ENCODE assay signal across 17 cellular contexts in the genomic region with DNA sequence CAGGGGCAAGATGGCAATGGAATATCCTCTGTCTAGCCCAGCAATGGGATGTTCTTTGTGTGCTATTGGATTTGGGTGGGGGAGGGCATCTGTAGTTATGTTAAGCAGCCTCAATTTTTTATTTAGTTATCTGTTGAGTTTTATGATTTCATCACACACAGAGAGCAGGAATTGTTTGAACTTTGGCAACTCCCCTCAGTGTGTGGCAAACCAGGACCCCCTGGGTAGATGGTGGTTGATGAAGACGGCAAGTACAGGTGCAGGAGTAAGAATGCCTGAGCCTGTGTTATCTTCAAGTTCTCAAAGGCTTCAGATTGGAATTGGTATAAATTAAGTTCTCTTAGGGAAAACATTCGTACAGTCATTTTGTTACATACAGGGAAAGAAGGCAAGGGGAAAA.
DNase-seq lines count a peak whose midpoint lies in the region; ATAC-seq and TF ChIP-seq lines count a peak whose summit lies in the region.
"Had no signal": no experiment of that assay in that cellular context is flagged by ENCODE, and none has a peak within 500 bp of the region (broad histone marks: within the 10 kb centered on the region; RNA-seq: fewer than 3 reads in every experiment).

No MANE protein-coding gene starts in this region.

- H3K27me3 ChIP-seq in Loucy (ENCODE audit: insufficient read depth, low read length, poor library complexity, severe bottlenecking): no peaks in the 10 kb centered on the region
- H3K27me3 ChIP-seq: foreskin keratinocyte, neural progenitor cell, vagina had no signal

- CTCF ChIA-PET in activated CD8-positive, alpha-beta T cell treated with anti-CD3 and anti-CD28 coated beads for 36 hours (lab: Charles Lee): interaction anchor here (1.8 kb wide), 1 partner anchor 9 kb away, joined by 5 read pairs; no protein-coding TSS in a partner anchor
- CTCF ChIA-PET in activated CD8-positive, alpha-beta T cell treated with anti-CD3 and anti-CD28 coated beads, Interleukin-2, amount 10 ng/mL, durations not matched to agents 7 days and 5 days (lab: Charles Lee): interaction anchor here (1.2 to 2.0 kb wide), 3 partner anchors 9 to 231 kb away, joined by 3 to 10 read pairs (median 3); no protein-coding TSS in a partner anchor

- no peaks in the 10 kb centered on the region for H4K20me1 ChIP-seq in Loucy (ENCODE audit: insufficient read depth, low read length, poor library complexity, severe bottlenecking)

- POLR2A ChIA-PET in activated CD8-positive, alpha-beta T cell treated with anti-CD3 and anti-CD28 coated beads for 36 hours (lab: Charles Lee): no interaction called here
- POLR2A ChIA-PET in activated CD8-positive, alpha-beta T cell treated with anti-CD3 and anti-CD28 coated beads, Interleukin-2, amount 10 ng/mL, durations not matched to agents 7 days and 5 days (lab: Charles Lee): interaction anchor here (0.7 to 2.3 kb wide), 2 partner anchors 9 to 59 kb away, joined by 3 to 11 read pairs; no protein-coding TSS in a partner anchor

- no peaks in the 10 kb centered on the region for H3K9me2 ChIP-seq in Loucy (replicated peaks; ENCODE audit: low read depth, low read length)

- peak overlapping the region; percentile 76 for H3K9ac ChIP-seq in Loucy (ENCODE audit: low read depth, low read length, poor library complexity, severe bottlenecking)
- H3K9ac ChIP-seq: neural progenitor cell had no signal

- H3K4me3 ChIP-seq in Loucy (ENCODE audit: low read length, poor library complexity, severe bottlenecking): peak overlapping the region; percentile 65
- H3K4me3 ChIP-seq: neural progenitor cell, vagina had no signal

- no peak overlapping the region for H2AFZ ChIP-seq in Loucy (ENCODE audit: low read length)
- H2AFZ ChIP-seq: neural progenitor cell had no signal

- H3K9me3 Mint-ChIP-seq in activated CD8-positive, alpha-beta T cell treated with anti-CD3 and anti-CD28 coated beads for 36 hours: peaks cover 3% of the 10 kb centered on the region
- H3K9me3 Mint-ChIP-seq in activated CD8-positive, alpha-beta T cell treated with anti-CD3 and anti-CD28 coated beads, Interleukin-2, amount 10 ng/mL, durations not matched to agents 7 days and 5 days (ENCODE audit: insufficient read depth): no peaks in the 10 kb centered on the region
- H3K9me3 Mint-ChIP-seq in activated naive CD8-positive, alpha-beta T cell treated with anti-CD3 and anti-CD28 coated beads for 36 hours: peaks cover 1% of the 10 kb centered on the region
- H3K9me3 Mint-ChIP-seq in neural crest cell: peaks cover 5% of the 10 kb centered on the region
- H3K9me3 Mint-ChIP-seq: memory B cell had no signal

- no peak for TF ChIP-seq CTCF in activated CD8-positive, alpha-beta T cell treated with anti-CD3 and anti-CD28 coated beads for 36 hours (IDR thresholded peaks at IDR 0.05)
- no peak for TF ChIP-seq CTCF in Loucy (conservative IDR thresholded peaks at IDR 0.05; ENCODE audit: low read length)
- no peak for TF ChIP-seq CTCF in neural crest cell (conservative IDR thresholded peaks at IDR 0.05)

- H3K4me1 Mint-ChIP-seq in activated CD8-positive, alpha-beta T cell treated with anti-CD3 and anti-CD28 coated beads for 36 hours (ENCODE audit: low read depth): peaks cover 45% of the 10 kb centered on the region
- peaks cover 30% of the 10 kb centered on the region for H3K4me1 Mint-ChIP-seq in activated CD8-positive, alpha-beta T cell treated with anti-CD3 and anti-CD28 coated beads, Interleukin-2, amount 10 ng/mL, durations not matched to agents 7 days and 5 days (ENCODE audit: low read depth)
- H3K4me1 Mint-ChIP-seq in activated naive CD8-positive, alpha-beta T cell treated with anti-CD3 and anti-CD28 coated beads for 36 hours: peaks cover 57% of the 10 kb centered on the region
- peaks cover 33% of the 10 kb centered on the region for H3K4me1 Mint-ChIP-seq in neural crest cell

- H3K4me1 ChIP-seq in Loucy (ENCODE audit: insufficient read depth, low read length, poor library complexity, severe bottlenecking): peaks cover 62% of the 10 kb centered on the region

- DNase-seq in activated CD8-positive, alpha-beta T cell treated with anti-CD3 and anti-CD28 coated beads for 36 hours: no peak
- no peak for DNase-seq in activated CD8-positive, alpha-beta T cell treated with anti-CD3 and anti-CD28 coated beads, Interleukin-2, amount 10 ng/mL, durations not matched to agents 7 days and 5 days
- DNase-seq in activated naive CD8-positive, alpha-beta T cell treated with anti-CD3 and anti-CD28 coated beads for 36 hours: no peak
- no peak for DNase-seq in neural crest cell (ENCODE audit: low read depth, low spot score)
- no peak for DNase-seq in stimulated activated CD4-positive, alpha-beta T cell treated with anti-CD3 and anti-CD28 coated beads, Interleukin-4, amount 100 ng/mL, for 24 hours
- DNase-seq: foreskin keratinocyte; IMR-90; MV-4-11; NCI-H524 treated with DMSO at 0.1 percent for 48 hours; stimulated activated CD4-positive, alpha-beta T cell treated with anti-CD3 and anti-CD28 coated beads, Interleukin-2, amount 100 ng/mL, for 48 hours; T-helper 1 cell had no signal

- peak overlapping the region; percentile 82 for H3K4me2 ChIP-seq in Loucy (ENCODE audit: low read depth, low read length, poor library complexity, severe bottlenecking)

- no peaks in the 10 kb centered on the region for H3K27me3 Mint-ChIP-seq in activated CD8-positive, alpha-beta T cell treated with anti-CD3 and anti-CD28 coated beads for 36 hours
- no peaks in the 10 kb centered on the region for H3K27me3 Mint-ChIP-seq in activated CD8-positive, alpha-beta T cell treated with anti-CD3 and anti-CD28 coated beads, Interleukin-2, amount 10 ng/mL, durations not matched to agents 7 days and 5 days (ENCODE audit: low read depth)
- no peaks in the 10 kb centered on the region for H3K27me3 Mint-ChIP-seq in activated naive CD8-positive, alpha-beta T cell treated with anti-CD3 and anti-CD28 coated beads for 36 hours
- no peaks in the 10 kb centered on the region for H3K27me3 Mint-ChIP-seq in neural crest cell (ENCODE audit: low read depth)
- H3K27me3 Mint-ChIP-seq: memory B cell had no signal

- no peak for ATAC-seq in activated CD8-positive, alpha-beta T cell treated with anti-CD3 and anti-CD28 coated beads for 36 hours
- no peak for ATAC-seq in activated CD8-positive, alpha-beta T cell treated with anti-CD3 and anti-CD28 coated beads, Interleukin-2, amount 10 ng/mL, durations not matched to agents 7 days and 5 days
- ATAC-seq in GM18861 (IDR thresholded peaks at IDR 0.05; ENCODE audit: unreplicated experiment) (no peak), HG03045 (IDR thresholded peaks at IDR 0.05; ENCODE audit: unreplicated experiment) (no peak)
- ATAC-seq: foreskin keratinocyte had no signal

- intact Hi-C loops in activated CD8-positive, alpha-beta T cell treated with anti-CD3 and anti-CD28 coated beads for 36 hours (cut with micrococcal nuclease): no loop called here

- H3K36me3 Mint-ChIP-seq in activated CD8-positive, alpha-beta T cell treated with anti-CD3 and anti-CD28 coated beads for 36 hours (ENCODE audit: low read depth): peaks cover 17% of the 10 kb centered on the region
- peaks cover 24% of the 10 kb centered on the region for H3K36me3 Mint-ChIP-seq in activated CD8-positive, alpha-beta T cell treated with anti-CD3 and anti-CD28 coated beads, Interleukin-2, amount 10 ng/mL, durations not matched to agents 7 days and 5 days (ENCODE audit: low read depth)
- peaks cover 15% of the 10 kb centered on the region for H3K36me3 Mint-ChIP-seq in activated naive CD8-positive, alpha-beta T cell treated with anti-CD3 and anti-CD28 coated beads for 36 hours
- peaks cover 12% of the 10 kb centered on the region for H3K36me3 Mint-ChIP-seq in neural crest cell (ENCODE audit: low read depth)

- H3K4me3 Mint-ChIP-seq in activated CD8-positive, alpha-beta T cell treated with anti-CD3 and anti-CD28 coated beads for 36 hours: peak overlapping the region; percentile 56
- no peak overlapping the region for H3K4me3 Mint-ChIP-seq in activated CD8-positive, alpha-beta T cell treated with anti-CD3 and anti-CD28 coated beads, Interleukin-2, amount 10 ng/mL, durations not matched to agents 7 days and 5 days
- H3K4me3 Mint-ChIP-seq in activated naive CD8-positive, alpha-beta T cell treated with anti-CD3 and anti-CD28 coated beads for 36 hours: peak overlapping the region; percentile 45
- no peak overlapping the region for H3K4me3 Mint-ChIP-seq in neural crest cell
- H3K4me3 Mint-ChIP-seq: memory B cell, neural progenitor cell had no signal

- H3K79me2 ChIP-seq in Loucy (ENCODE audit: insufficient read depth, low read length): peaks cover 72% of the 10 kb centered on the region

- peak overlapping the region; percentile 90 for H3K27ac Mint-ChIP-seq in activated CD8-positive, alpha-beta T cell treated with anti-CD3 and anti-CD28 coated beads for 36 hours
- no peak overlapping the region for H3K27ac Mint-ChIP-seq in activated CD8-positive, alpha-beta T cell treated with anti-CD3 and anti-CD28 coated beads, Interleukin-2, amount 10 ng/mL, durations not matched to agents 7 days and 5 days
- peak overlapping the region; percentile 90 for H3K27ac Mint-ChIP-seq in activated naive CD8-positive, alpha-beta T cell treated with anti-CD3 and anti-CD28 coated beads for 36 hours
- peak overlapping the region; percentile 9 for H3K27ac Mint-ChIP-seq in neural crest cell (ENCODE audit: unreplicated experiment)
- H3K27ac Mint-ChIP-seq: memory B cell, neural progenitor cell had no signal

- peaks cover 16% of the 10 kb centered on the region; the same call in 1 of the 2 replicates for H3F3A ChIP-seq in Loucy (ENCODE audit: low read depth)

- peaks cover 25% of the 10 kb centered on the region; the same call in 1 of the 2 replicates for H3K36me3 ChIP-seq in Loucy (ENCODE audit: insufficient read depth, low read length)
- H3K36me3 ChIP-seq: neural progenitor cell had no signal

- H3K9me3 ChIP-seq in Loucy (ENCODE audit: insufficient read depth, low read depth, low read length): no peaks in the 10 kb centered on the region
- H3K9me3 ChIP-seq: vagina had no signal

Comparison
In these comparisons a context has a peak if more than half of its experiments do, and no peak if none do; other contexts are left out.
1. H3K4me3 Mint-ChIP-seq: peak in activated CD8-positive, alpha-beta T cell treated with anti-CD3 and anti-CD28 coated beads for 36 hours (single experiment) and activated naive CD8-positive, alpha-beta T cell treated with anti-CD3 and anti-CD28 coated beads for 36 hours (single experiment); none in activated CD8-positive, alpha-beta T cell treated with anti-CD3 and anti-CD28 coated beads, Interleukin-2, amount 10 ng/mL, durations not matched to agents 7 days and 5 days (single experiment) and neural crest cell (single experiment).